ENCODE assay signal across 1 cellular context in genomic region chr18:12376718-12377555, GRCh38.
TF ChIP-seq lines count a peak whose summit lies in the region.

AFG3L2 (minus strand) TSS chr18:12377227; CDS start chr18:12377082, 145 bp downstream.

TF ChIP-seq in GM12878, 131 proteins besides CTCF, POLR2A, EP300 and RAD21 (continued from another document and continues in another):
- no peak for TF ChIP-seq PBX3 (IDR thresholded peaks at IDR 0.05; ENCODE audit: insufficient replicate concordance, low read depth, low read length)
- TF ChIP-seq BMI1 (IDR thresholded peaks at IDR 0.05; ENCODE audit: borderline replicate concordance) = no peak
- no peak for TF ChIP-seq SPI1 (IDR thresholded peaks at IDR 0.05; ENCODE audit: borderline replicate concordance, insufficient read depth, low read depth, low read length)
- TF ChIP-seq SKIL (IDR thresholded peaks at IDR 0.05; ENCODE audit: low read depth, poor library complexity, severe bottlenecking) = no peak
- peak; percentile 55 for TF ChIP-seq ZNF217 (IDR thresholded peaks at IDR 0.05)
- no peak for TF ChIP-seq IKZF2 (IDR thresholded peaks at IDR 0.05)
- no peak for TF ChIP-seq ATF3 (IDR thresholded peaks at IDR 0.05; ENCODE audit: borderline replicate concordance, extremely low read depth, low read depth, low read length)
- no peak; the same call in 1 of the 2 replicates for TF ChIP-seq RUNX3 (IDR thresholded peaks at IDR 0.05; ENCODE audit: low read length)
- no peak for TF ChIP-seq EZH2 (IDR thresholded peaks at IDR 0.05; ENCODE audit: borderline replicate concordance, control insufficient read depth, low read depth, low read length)
- no peak for TF ChIP-seq NFYA (IDR thresholded peaks at IDR 0.05; ENCODE audit: borderline replicate concordance, low read depth, low read length)
- peak; percentile 70; the same call in 1 of the 2 replicates for TF ChIP-seq TAF1 (IDR thresholded peaks at IDR 0.05; ENCODE audit: borderline replicate concordance, low read depth, low read length)
- no peak for TF ChIP-seq CBX5 (IDR thresholded peaks at IDR 0.05; ENCODE audit: low read depth)
- TF ChIP-seq NFIC (IDR thresholded peaks at IDR 0.05; ENCODE audit: low read depth, low read length) = no peak
- no peak for TF ChIP-seq TBL1XR1 (IDR thresholded peaks at IDR 0.05; ENCODE audit: low read depth, low read length)
- TF ChIP-seq RAD51 (IDR thresholded peaks at IDR 0.05) = no peak
- TF ChIP-seq POLR2AphosphoS2 (IDR thresholded peaks at IDR 0.05; ENCODE audit: low read depth, low read length) = peak; percentile 63; the same call in 1 of the 2 replicates
- TF ChIP-seq EED (IDR thresholded peaks at IDR 0.05; ENCODE audit: low read depth) = no peak
- TF ChIP-seq E2F8 (IDR thresholded peaks at IDR 0.05; ENCODE audit: low read depth, partially characterized antibody) = no peak
- TF ChIP-seq ZNF622 (IDR thresholded peaks at IDR 0.05) = no peak
- TF ChIP-seq ATF7 (IDR thresholded peaks at IDR 0.05; ENCODE audit: low read depth) = no peak
- TF ChIP-seq CUX1 (IDR thresholded peaks at IDR 0.05; ENCODE audit: insufficient replicate concordance, low read depth, low read length) = no peak
- no peak for TF ChIP-seq BCL3 (IDR thresholded peaks at IDR 0.05; ENCODE audit: borderline replicate concordance, insufficient read depth, low read depth, low read length, poor library complexity, severe bottlenecking)
- peak; percentile 68; the same call in 1 of the 2 replicates for TF ChIP-seq MXI1 (IDR thresholded peaks at IDR 0.05; ENCODE audit: low read depth, low read length)
- TF ChIP-seq TARDBP (IDR thresholded peaks at IDR 0.05; ENCODE audit: borderline replicate concordance) = peak; percentile 9; the same call in 1 of the 2 replicates
- peak; percentile 100 for TF ChIP-seq LARP7 (IDR thresholded peaks at IDR 0.05)
- TF ChIP-seq E2F4 (IDR thresholded peaks at IDR 0.05; ENCODE audit: low read depth, low read length) = 0 out of 2 replicates have a peak, but pooled peaks have one; percentile 7
- TF ChIP-seq CHD2 (IDR thresholded peaks at IDR 0.05; ENCODE audit: borderline replicate concordance, low read depth, low read length) = no peak; the same call in 1 of the 2 replicates
- no peak for TF ChIP-seq MEF2B (IDR thresholded peaks at IDR 0.05; ENCODE audit: partially characterized antibody, poor library complexity, severe bottlenecking)
- no peak for TF ChIP-seq BCL11A (IDR thresholded peaks at IDR 0.05; ENCODE audit: low read depth, low read length)
- TF ChIP-seq TCF7 (IDR thresholded peaks at IDR 0.05; ENCODE audit: borderline replicate concordance) = no peak
- no peak for TF ChIP-seq MEF2A (IDR thresholded peaks at IDR 0.05; ENCODE audit: insufficient read depth, low read depth, low read length)
- peak; percentile 73; the same call in 1 of the 2 replicates for TF ChIP-seq CREB1 (IDR thresholded peaks at IDR 0.05; ENCODE audit: low read depth)
- no peak for TF ChIP-seq CBFB (IDR thresholded peaks at IDR 0.05; ENCODE audit: low read depth)
- TF ChIP-seq HDAC2 (IDR thresholded peaks at IDR 0.05) = no peak
- TF ChIP-seq PAX5 (IDR thresholded peaks at IDR 0.05; ENCODE audit: borderline replicate concordance, low read depth, low read length) = no peak
- TF ChIP-seq NKRF (conservative IDR thresholded peaks at IDR 0.05) = peak; percentile 95
- TF ChIP-seq STAT1 (conservative IDR thresholded peaks at IDR 0.05) = peak; percentile 88; the same call in 1 of the 2 replicates
- TF ChIP-seq TCF3 (IDR thresholded peaks at IDR 0.05; ENCODE audit: borderline replicate concordance, insufficient read depth, low read depth, low read length) = 0 out of 2 replicates have a peak, but pooled peaks have one; percentile 67
- peak; percentile 66 for TF ChIP-seq NR2C1 (IDR thresholded peaks at IDR 0.05)
- TF ChIP-seq SIN3A (IDR thresholded peaks at IDR 0.05; ENCODE audit: low read depth, low read length) = 0 out of 2 replicates have a peak, but pooled peaks have one; percentile 29
- no peak for TF ChIP-seq E4F1 (IDR thresholded peaks at IDR 0.05; ENCODE audit: borderline replicate concordance, partially characterized antibody)
